Comparison of ENCODE assay signal across 15 cellular contexts in the genomic region with DNA sequence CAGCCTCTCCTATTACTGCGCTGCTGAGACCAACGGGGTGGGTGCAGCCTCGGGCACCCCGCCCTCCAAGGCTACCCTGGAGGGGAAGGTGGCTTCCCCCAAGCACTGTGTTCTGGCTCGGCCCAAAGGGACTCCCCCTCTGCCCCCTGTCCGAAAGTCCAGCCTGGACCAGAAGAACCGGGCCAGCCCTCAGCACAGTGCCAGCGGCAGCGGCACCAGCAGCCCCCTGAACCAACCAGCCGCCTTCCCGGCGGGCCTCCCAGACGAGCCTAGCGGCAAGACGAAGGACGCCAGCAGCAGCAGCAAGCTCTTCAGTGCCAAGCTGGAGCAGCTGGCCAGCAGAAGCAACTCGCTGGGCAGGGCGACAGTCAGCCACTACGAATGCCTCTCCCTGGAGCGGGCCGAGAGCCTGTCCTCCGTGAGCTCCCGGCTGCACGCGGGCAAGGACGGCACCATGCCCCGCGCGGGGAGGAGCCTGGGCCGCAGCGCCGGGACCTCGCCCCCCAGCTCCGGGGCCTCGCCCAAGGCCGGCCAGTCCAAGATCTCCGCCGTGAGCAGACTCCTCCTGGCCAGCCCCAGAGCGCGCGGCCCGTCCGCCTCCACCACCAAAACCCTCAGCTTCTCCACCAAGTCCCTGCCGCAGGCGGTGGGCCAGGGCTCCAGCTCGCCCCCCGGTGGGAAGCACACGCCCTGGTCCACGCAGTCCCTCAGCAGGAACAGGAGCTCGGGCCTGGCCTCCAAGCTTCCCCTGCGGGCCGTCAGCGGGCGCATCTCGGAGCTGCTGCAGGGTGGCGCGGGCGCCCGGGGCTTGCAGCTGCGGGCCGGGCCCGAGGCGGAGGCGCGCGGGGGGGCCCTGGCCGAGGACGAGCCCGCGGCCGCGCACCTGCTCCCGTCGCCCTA.
DNase-seq lines count a peak whose midpoint lies in the region; ATAC-seq, FAIRE-seq and TF ChIP-seq lines count a peak whose summit lies in the region.
"Had no signal": no experiment of that assay in that cellular context is flagged by ENCODE, and none has a peak within 500 bp of the region (broad histone marks: within the 10 kb centered on the region; RNA-seq: fewer than 3 reads in every experiment).

No MANE protein-coding gene starts in this region.

- no peak for TF ChIP-seq CTCF in astrocyte (IDR thresholded peaks at IDR 0.05; ENCODE audit: insufficient read depth, low read depth, low read length)
- no peak for TF ChIP-seq CTCF in left lung (IDR thresholded peaks at IDR 0.05)
- TF ChIP-seq CTCF in upper lobe of right lung (IDR thresholded peaks at IDR 0.05), result no peak
- TF ChIP-seq CTCF in BE2C (IDR thresholded peaks at IDR 0.05; ENCODE audit: low read depth, low read length), result no peak; the same call in 1 of the 2 replicates

- H4K20me1 ChIP-seq in astrocyte (ENCODE audit: insufficient read depth, low read length), result peaks cover 2% of the 10 kb centered on the region

- no peak overlapping the region for H3K27ac Mint-ChIP-seq in activated naive CD8-positive, alpha-beta T cell treated with anti-CD3 and anti-CD28 coated beads for 36 hours
- no peak overlapping the region for H3K27ac Mint-ChIP-seq in activated naive CD8-positive, alpha-beta T cell treated with anti-CD3 and anti-CD28 coated beads, Interleukin-2, amount 50 U/mL, for 24 hours
- no peak overlapping the region for H3K27ac Mint-ChIP-seq in astrocyte (ENCODE audit: unreplicated experiment)
- H3K27ac Mint-ChIP-seq: activated CD8-positive, alpha-beta memory T cell treated with anti-CD3 and anti-CD28 coated beads, Interleukin-2, amount 10 ng/mL, durations not matched to agents 7 days and 5 days; activated naive CD8-positive, alpha-beta T cell treated with anti-CD3 and anti-CD28 coated beads, Interleukin-2, amount 10 ng/mL, durations not matched to agents 7 days and 5 days; natural killer cell treated with Interleukin-12 subunit alpha and Interleukin-12 subunit beta and Interleukin-15 and Interleukin-18, amount 100 ng/mL, for 72 hours; type B pancreatic cell had no signal

- FAIRE-seq in astrocyte (lab: Jason Lieb, UNC), result no peak
- FAIRE-seq: small intestine had no signal

- H3K9me3 ChIP-seq in astrocyte (ENCODE audit: insufficient read depth, low read depth, low read length) (no peaks in the 10 kb centered on the region), left lung (no peaks in the 10 kb centered on the region), upper lobe of right lung (no peaks in the 10 kb centered on the region), BE2C (no peaks in the 10 kb centered on the region; the same call in 1 of the 2 replicates)
- H3K9me3 ChIP-seq: gastrocnemius medialis had no signal

- no peak overlapping the region for H3K4me3 Mint-ChIP-seq in activated naive CD8-positive, alpha-beta T cell treated with anti-CD3 and anti-CD28 coated beads for 36 hours
- no peak overlapping the region for H3K4me3 Mint-ChIP-seq in activated naive CD8-positive, alpha-beta T cell treated with anti-CD3 and anti-CD28 coated beads, Interleukin-2, amount 50 U/mL, for 24 hours
- no peak overlapping the region for H3K4me3 Mint-ChIP-seq in astrocyte (ENCODE audit: unreplicated experiment)
- H3K4me3 Mint-ChIP-seq: activated CD8-positive, alpha-beta memory T cell treated with anti-CD3 and anti-CD28 coated beads, Interleukin-2, amount 10 ng/mL, durations not matched to agents 7 days and 5 days; activated naive CD8-positive, alpha-beta T cell treated with anti-CD3 and anti-CD28 coated beads, Interleukin-2, amount 10 ng/mL, durations not matched to agents 7 days and 5 days; natural killer cell treated with Interleukin-12 subunit alpha and Interleukin-12 subunit beta and Interleukin-15 and Interleukin-18, amount 100 ng/mL, for 72 hours; type B pancreatic cell had no signal

- no peak for ATAC-seq in activated naive CD8-positive, alpha-beta T cell treated with anti-CD3 and anti-CD28 coated beads, Interleukin-2, amount 50 U/mL, for 24 hours
- ATAC-seq in left lung (peak; percentile 68), upper lobe of right lung (peak; percentile 34), HG02763 (IDR thresholded peaks at IDR 0.05; ENCODE audit: unreplicated experiment) (no peak)
- ATAC-seq: activated CD8-positive, alpha-beta memory T cell treated with anti-CD3 and anti-CD28 coated beads, Interleukin-2, amount 10 ng/mL, durations not matched to agents 7 days and 5 days; gastrocnemius medialis had no signal

- no peaks in the 10 kb centered on the region for H3K9me3 Mint-ChIP-seq in activated naive CD8-positive, alpha-beta T cell treated with anti-CD3 and anti-CD28 coated beads for 36 hours
- no peaks in the 10 kb centered on the region for H3K9me3 Mint-ChIP-seq in activated naive CD8-positive, alpha-beta T cell treated with anti-CD3 and anti-CD28 coated beads, Interleukin-2, amount 50 U/mL, for 24 hours
- H3K9me3 Mint-ChIP-seq in astrocyte (ENCODE audit: unreplicated experiment), result peaks cover 2% of the 10 kb centered on the region
- H3K9me3 Mint-ChIP-seq: activated naive CD8-positive, alpha-beta T cell treated with anti-CD3 and anti-CD28 coated beads, Interleukin-2, amount 10 ng/mL, durations not matched to agents 7 days and 5 days; natural killer cell treated with Interleukin-12 subunit alpha and Interleukin-12 subunit beta and Interleukin-15 and Interleukin-18, amount 100 ng/mL, for 72 hours; type B pancreatic cell had no signal

- H3K9ac ChIP-seq in astrocyte (ENCODE audit: low read length), result peak overlapping the region; percentile 14

- peak overlapping the region; percentile 58 for H2AFZ ChIP-seq in astrocyte (ENCODE audit: low read depth, low read length)

- H3K27me3 ChIP-seq in astrocyte (ENCODE audit: insufficient read depth, low read length), result no peaks in the 10 kb centered on the region
- H3K27me3 ChIP-seq in left lung, result peaks cover 0 to 20% of the 10 kb centered on the region in 2 donors
- no peaks in the 10 kb centered on the region for H3K27me3 ChIP-seq in upper lobe of right lung
- no peaks in the 10 kb centered on the region for H3K27me3 ChIP-seq in BE2C
- H3K27me3 ChIP-seq: gastrocnemius medialis had no signal

- H3K36me3 Mint-ChIP-seq in activated naive CD8-positive, alpha-beta T cell treated with anti-CD3 and anti-CD28 coated beads for 36 hours, result no peaks in the 10 kb centered on the region
- no peaks in the 10 kb centered on the region for H3K36me3 Mint-ChIP-seq in activated naive CD8-positive, alpha-beta T cell treated with anti-CD3 and anti-CD28 coated beads, Interleukin-2, amount 50 U/mL, for 24 hours (ENCODE audit: low read depth)
- H3K36me3 Mint-ChIP-seq in astrocyte (ENCODE audit: low read depth, unreplicated experiment), result peaks cover 19% of the 10 kb centered on the region
- H3K36me3 Mint-ChIP-seq: activated CD8-positive, alpha-beta memory T cell treated with anti-CD3 and anti-CD28 coated beads, Interleukin-2, amount 10 ng/mL, durations not matched to agents 7 days and 5 days; activated naive CD8-positive, alpha-beta T cell treated with anti-CD3 and anti-CD28 coated beads, Interleukin-2, amount 10 ng/mL, durations not matched to agents 7 days and 5 days; natural killer cell treated with Interleukin-12 subunit alpha and Interleukin-12 subunit beta and Interleukin-15 and Interleukin-18, amount 100 ng/mL, for 72 hours; type B pancreatic cell had no signal

- no peaks in the 10 kb centered on the region for H3K4me1 Mint-ChIP-seq in activated naive CD8-positive, alpha-beta T cell treated with anti-CD3 and anti-CD28 coated beads for 36 hours
- no peaks in the 10 kb centered on the region for H3K4me1 Mint-ChIP-seq in activated naive CD8-positive, alpha-beta T cell treated with anti-CD3 and anti-CD28 coated beads, Interleukin-2, amount 50 U/mL, for 24 hours
- no peaks in the 10 kb centered on the region for H3K4me1 Mint-ChIP-seq in astrocyte (ENCODE audit: low read depth, unreplicated experiment)
- H3K4me1 Mint-ChIP-seq: activated CD8-positive, alpha-beta memory T cell treated with anti-CD3 and anti-CD28 coated beads, Interleukin-2, amount 10 ng/mL, durations not matched to agents 7 days and 5 days; activated naive CD8-positive, alpha-beta T cell treated with anti-CD3 and anti-CD28 coated beads, Interleukin-2, amount 10 ng/mL, durations not matched to agents 7 days and 5 days had no signal

- no peak overlapping the region for H3K27ac ChIP-seq in astrocyte (ENCODE audit: low read depth, low read length)
- H3K27ac ChIP-seq in left lung, result no peak overlapping the region
- no peak overlapping the region for H3K27ac ChIP-seq in upper lobe of right lung
- H3K27ac ChIP-seq: gastrocnemius medialis had no signal

- DNase-seq in activated naive CD8-positive, alpha-beta T cell treated with anti-CD3 and anti-CD28 coated beads for 36 hours, result peak; percentile 3
- DNase-seq in activated naive CD8-positive, alpha-beta T cell treated with anti-CD3 and anti-CD28 coated beads, Interleukin-2, amount 50 U/mL, for 24 hours, result no peak
- peak; percentile 35 for DNase-seq in astrocyte (ENCODE audit: low read depth)
- no peak for DNase-seq in left lung
- DNase-seq in upper lobe of right lung, result no peak
- DNase-seq in AG08395 (ENCODE audit: low spot score), result no peak
- no peak for DNase-seq in BE2C
- DNase-seq: activated CD8-positive, alpha-beta memory T cell treated with anti-CD3 and anti-CD28 coated beads, Interleukin-2, amount 10 ng/mL, durations not matched to agents 7 days and 5 days; activated naive CD8-positive, alpha-beta T cell treated with anti-CD3 and anti-CD28 coated beads, Interleukin-2, amount 10 ng/mL, durations not matched to agents 7 days and 5 days; gastrocnemius medialis; NCI-H226; small intestine had no signal

- H3K79me2 ChIP-seq in astrocyte (ENCODE audit: insufficient read depth, low read length), result no peaks in the 10 kb centered on the region

- H3K4me3 ChIP-seq in astrocyte (ENCODE audit: insufficient read depth, low read depth, low read length), result no peak overlapping the region
- H3K4me3 ChIP-seq in left lung, result peak overlapping the region; percentile 2 to 5
- H3K4me3 ChIP-seq in upper lobe of right lung, result peak overlapping the region; percentile 16
- no peak overlapping the region for H3K4me3 ChIP-seq in BE2C (ENCODE audit: low read depth, low read length)
- H3K4me3 ChIP-seq: gastrocnemius medialis had no signal

- H3K4me2 ChIP-seq in astrocyte (ENCODE audit: low read length), result peak overlapping the region; percentile 81

- H3K4me1 ChIP-seq in astrocyte (ENCODE audit: insufficient read depth, low read length) (no peaks in the 10 kb centered on the region), left lung (peaks cover 4% of the 10 kb centered on the region in 2 donors), upper lobe of right lung (no peaks in the 10 kb centered on the region), BE2C (peaks cover 14% of the 10 kb centered on the region)
- H3K4me1 ChIP-seq: gastrocnemius medialis had no signal

- H3K36me3 ChIP-seq in astrocyte (ENCODE audit: insufficient read depth, low read length) (no peaks in the 10 kb centered on the region), left lung (no peaks in the 10 kb centered on the region), upper lobe of right lung (no peaks in the 10 kb centered on the region), BE2C (peaks cover 78% of the 10 kb centered on the region)
- H3K36me3 ChIP-seq: gastrocnemius medialis had no signal

- peaks cover 12% of the 10 kb centered on the region for H3K27me3 Mint-ChIP-seq in activated naive CD8-positive, alpha-beta T cell treated with anti-CD3 and anti-CD28 coated beads for 36 hours
- H3K27me3 Mint-ChIP-seq in activated naive CD8-positive, alpha-beta T cell treated with anti-CD3 and anti-CD28 coated beads, Interleukin-2, amount 50 U/mL, for 24 hours, result peaks cover 2% of the 10 kb centered on the region
- H3K27me3 Mint-ChIP-seq in astrocyte (ENCODE audit: low read depth, unreplicated experiment), result peaks cover 28% of the 10 kb centered on the region
- H3K27me3 Mint-ChIP-seq: activated CD8-positive, alpha-beta memory T cell treated with anti-CD3 and anti-CD28 coated beads, Interleukin-2, amount 10 ng/mL, durations not matched to agents 7 days and 5 days had no signal

- intact Hi-C loops in left lung (cut with DNase I) (no loop called here), upper lobe of right lung (cut with DNase I) (no loop called here)

Comparison
In these comparisons a context has a peak if more than half of its experiments do, and no peak if none do; other contexts are left out.
1. DNase-seq: peak in activated naive CD8-positive, alpha-beta T cell treated with anti-CD3 and anti-CD28 coated beads for 36 hours (single experiment) and astrocyte (single experiment); none in activated naive CD8-positive, alpha-beta T cell treated with anti-CD3 and anti-CD28 coated beads, Interleukin-2, amount 50 U/mL, for 24 hours (single experiment), left lung (0 of 2), upper lobe of right lung (single experiment), AG08395 (single experiment) and BE2C (single experiment).
2. ATAC-seq: peak in left lung (single experiment) and upper lobe of right lung (single experiment); none in activated naive CD8-positive, alpha-beta T cell treated with anti-CD3 and anti-CD28 coated beads, Interleukin-2, amount 50 U/mL, for 24 hours (single experiment) and HG02763 (single experiment).
3. H3K4me3 ChIP-seq: peak in left lung (2 of 2) and upper lobe of right lung (single experiment); none in astrocyte (single experiment) and BE2C (single experiment).